In the genomic region with DNA sequence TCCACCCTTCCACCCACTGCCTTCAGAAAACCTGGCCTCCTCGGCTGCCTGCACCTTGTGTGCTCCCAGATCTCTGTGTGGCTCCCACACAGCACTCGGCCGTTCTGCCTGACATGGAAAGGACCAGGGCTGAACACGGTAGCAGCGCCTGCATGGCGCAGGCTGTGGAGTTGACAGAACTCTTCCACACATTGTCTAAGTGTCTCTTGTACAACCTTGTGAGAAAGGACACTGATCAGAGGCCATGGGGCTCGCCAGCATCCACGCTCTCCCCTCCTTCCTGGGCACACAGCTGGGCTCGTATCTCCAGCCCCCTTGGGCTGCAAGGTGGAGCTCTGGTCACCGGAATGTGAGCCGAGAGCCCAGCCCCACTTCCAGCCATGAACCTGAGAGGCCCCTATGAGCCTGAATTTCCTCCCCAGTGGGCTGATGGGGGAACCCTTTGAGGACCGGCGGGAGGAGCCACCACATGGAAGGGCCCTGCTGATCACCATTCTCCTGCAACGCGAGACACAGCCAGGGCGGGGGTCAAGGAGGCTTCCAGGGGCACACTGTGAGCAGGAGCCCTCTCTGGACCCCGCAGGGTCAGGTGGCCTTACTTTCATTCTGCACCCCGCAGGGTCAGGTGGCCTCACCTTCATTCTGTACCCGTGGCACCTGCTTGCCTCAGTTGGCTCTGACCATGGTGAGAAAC, we compare ENCODE assay signal across 21 cellular contexts.
"Had no signal": no experiment of that assay in that cellular context is flagged by ENCODE, and none has a peak within 500 bp of the region (broad histone marks: within the 10 kb centered on the region; RNA-seq: fewer than 3 reads in every experiment).

No MANE protein-coding gene starts in this region.

- H3K36me3 ChIP-seq: cardiac muscle cell, heart right ventricle, left lung, right lobe of liver, WERI-Rb-1 had no signal

- H3K27ac ChIP-seq: heart right ventricle, left lung, right lobe of liver, WERI-Rb-1 had no signal

- H3K4me3 ChIP-seq: cardiac muscle cell, heart right ventricle, left lung, right lobe of liver had no signal

- H3K27ac Mint-ChIP-seq: activated T-helper 2 cell treated with anti-CD3 and anti-CD28 coated beads, Interferon-gamma antibody, Interleukin-2, Interleukin-4, amounts not matched to agents 10 μg/mL and 5 μg/mL and 100 μg/mL, durations not matched to agents 14 hours and 24 hours and 36 hours; dendritic cell treated with granulocyte-macrophage colony-stimulating factor and Interleukin-4, amounts not matched to agents 40 ng/mL and 50 ng/mL, for 4 days; stimulated activated effector memory CD8-positive, alpha-beta T cell treated with anti-CD3 and anti-CD28 coated beads, Interleukin-12 subunit alpha, Interleukin-12 subunit beta, amount 100 ng/mL, for 72 hours; type B pancreatic cell had no signal

- H3K27me3 Mint-ChIP-seq: activated T-cell treated with anti-CD3 and anti-CD28 coated beads, Interleukin-2, amount 50 U/mL, for 24 hours; dendritic cell treated with granulocyte-macrophage colony-stimulating factor and Interleukin-4, amounts not matched to agents 40 ng/mL and 50 ng/mL, for 4 days; type B pancreatic cell had no signal

- H3K4me3 Mint-ChIP-seq: dendritic cell treated with granulocyte-macrophage colony-stimulating factor and Interleukin-4, amounts not matched to agents 40 ng/mL and 50 ng/mL, for 4 days; nephron; stimulated activated effector memory CD8-positive, alpha-beta T cell treated with anti-CD3 and anti-CD28 coated beads, Interleukin-12 subunit alpha, Interleukin-12 subunit beta, amount 100 ng/mL, for 72 hours; type B pancreatic cell had no signal

- H3K4me1 ChIP-seq: left lung, right lobe of liver had no signal

- H3K27me3 ChIP-seq: cardiac muscle cell, right lobe of liver had no signal

- H3K9me3 Mint-ChIP-seq: activated T-cell treated with anti-CD3 and anti-CD28 coated beads, Interleukin-2, amount 50 U/mL, for 24 hours; activated T-helper 2 cell treated with anti-CD3 and anti-CD28 coated beads, Interferon-gamma antibody, Interleukin-2, Interleukin-4, amounts not matched to agents 10 μg/mL and 5 μg/mL and 100 μg/mL, durations not matched to agents 14 hours and 24 hours and 36 hours; dendritic cell treated with granulocyte-macrophage colony-stimulating factor and Interleukin-4, amounts not matched to agents 40 ng/mL and 50 ng/mL, for 4 days; nephron; T-helper 2 cell treated with Interferon-gamma antibody and Interleukin-4, amounts not matched to agents 5 μg/mL and 100 μg/mL, for 36 hours; type B pancreatic cell had no signal

- H3K36me3 Mint-ChIP-seq: stimulated activated effector memory CD8-positive, alpha-beta T cell treated with anti-CD3 and anti-CD28 coated beads, Interleukin-12 subunit alpha, Interleukin-12 subunit beta, amount 100 ng/mL, for 72 hours; type B pancreatic cell had no signal

- DNase-seq: activated CD4-positive, CD25-positive, alpha-beta regulatory T cell treated with anti-CD3 and anti-CD28 coated beads, Interleukin-2, amount 50 U/mL, for 72 hours; activated naive CD4-positive, alpha-beta T cell; activated T-cell treated with anti-CD3 and anti-CD28 coated beads, Interleukin-2, amount 50 U/mL, for 24 hours; effector CD4-positive, alpha-beta T cell; heart right ventricle; kidney; left lung; midbrain; nucleus accumbens; right lobe of liver; small intestine; stimulated activated CD4-positive, alpha-beta T cell treated with anti-CD3 and anti-CD28 coated beads, Interleukin-2, amount 100 ng/mL, for 24 hours; WERI-Rb-1 had no signal

- FAIRE-seq: endometrium, kidney, small intestine had no signal

- ATAC-seq: heart right ventricle; left lung; right lobe of liver; stimulated activated effector memory CD8-positive, alpha-beta T cell treated with anti-CD3 and anti-CD28 coated beads, Interleukin-12 subunit alpha, Interleukin-12 subunit beta, amount 100 ng/mL, for 72 hours had no signal

- H3K9me3 ChIP-seq: left lung, right lobe of liver had no signal
